Comparison of ENCODE assay signal across 1 cellular context in genomic region chr4:1771555-1772305, GRCh38.
TF ChIP-seq lines count a peak whose summit lies in the region.

No MANE protein-coding gene starts in this region.

TF ChIP-seq in HepG2, 621 proteins besides CTCF, POLR2A, EP300 and RAD21 (continued from another document and continues in another):
- TF ChIP-seq ZBTB40 (IDR thresholded peaks at IDR 0.05), result no peak
- TF ChIP-seq ZBTB40 (CRISPR knock-in tag; IDR thresholded peaks at IDR 0.05), result no peak
- TF ChIP-seq ZNF646 (CRISPR knock-in tag; IDR thresholded peaks at IDR 0.05), result no peak
- TF ChIP-seq MXD3 (CRISPR knock-in tag; IDR thresholded peaks at IDR 0.05), result no peak
- TF ChIP-seq CHD4 (IDR thresholded peaks at IDR 0.05; ENCODE audit: borderline replicate concordance, low read length), result no peak
- 0 out of 2 replicates have a peak, but pooled peaks have one; percentile 20 for TF ChIP-seq ZNF543 (CRISPR knock-in tag; IDR thresholded peaks at IDR 0.05)
- TF ChIP-seq KDM1A (CRISPR knock-in tag; IDR thresholded peaks at IDR 0.05), result no peak
- TF ChIP-seq MTF1 (CRISPR knock-in tag; IDR thresholded peaks at IDR 0.05), result no peak
- no peak for TF ChIP-seq GATA4 (IDR thresholded peaks at IDR 0.05; ENCODE audit: borderline replicate concordance, low read depth)
- no peak for TF ChIP-seq DMAP1 (CRISPR knock-in tag; IDR thresholded peaks at IDR 0.05)
- peak; percentile 31 for TF ChIP-seq ZNF687 (CRISPR knock-in tag; IDR thresholded peaks at IDR 0.05)
- TF ChIP-seq ZNF136 (CRISPR knock-in tag; IDR thresholded peaks at IDR 0.05; ENCODE audit: low read depth), result no peak
- TF ChIP-seq PATZ1 (CRISPR knock-in tag; IDR thresholded peaks at IDR 0.05), result peak; percentile 86
- no peak for TF ChIP-seq TIGD3 (CRISPR knock-in tag; IDR thresholded peaks at IDR 0.05; ENCODE audit: borderline replicate concordance)
